10 cellular contexts compared by ENCODE assay signal in the genomic region with DNA sequence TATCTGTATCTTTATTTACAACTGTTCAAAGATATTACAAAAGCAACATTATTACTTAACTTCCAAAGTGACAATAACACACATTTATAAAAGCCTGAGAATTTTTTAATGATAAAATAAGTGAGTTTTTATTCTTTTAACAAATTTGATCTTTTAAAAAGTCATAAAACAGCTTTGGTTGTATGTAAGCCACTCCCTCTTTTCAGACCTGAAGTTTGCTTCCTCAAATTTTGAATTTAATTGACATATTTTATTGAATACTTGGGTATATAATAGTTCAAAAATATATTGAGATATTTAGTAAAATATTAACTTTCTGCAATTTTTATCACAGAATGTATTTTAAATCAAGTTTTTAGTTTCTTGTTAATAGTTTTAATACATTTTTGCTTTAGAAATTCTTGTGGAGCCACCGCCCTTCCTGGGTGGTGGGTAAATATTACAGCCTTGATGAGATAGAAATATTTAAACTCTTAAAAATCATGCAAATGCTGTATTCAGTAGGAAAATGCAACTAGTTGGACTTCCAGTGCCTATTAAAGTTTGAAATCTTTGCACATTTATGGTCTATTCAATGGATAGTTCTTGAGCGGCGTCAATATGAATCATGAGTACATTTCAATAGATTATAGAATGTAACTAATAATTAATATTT.
DNase-seq lines count a peak whose midpoint lies in the region; ATAC-seq and TF ChIP-seq lines count a peak whose summit lies in the region.
"Had no signal": no experiment of that assay in that cellular context is flagged by ENCODE, and none has a peak within 500 bp of the region (broad histone marks: within the 10 kb centered on the region; RNA-seq: fewer than 3 reads in every experiment).

No MANE protein-coding gene starts in this region.

- no peaks in the 10 kb centered on the region for H3K27me3 Mint-ChIP-seq in activated naive CD8-positive, alpha-beta T cell

- no peak overlapping the region for H2AFZ ChIP-seq in MM.1S (ENCODE audit: low read length)

- H3K27ac ChIP-seq in MM.1S (ENCODE audit: low read length) (no peak overlapping the region), neutrophil (peak overlapping the region; percentile 97)

- peak overlapping the region; percentile 93 for H3K27ac Mint-ChIP-seq in activated naive CD8-positive, alpha-beta T cell

- peak overlapping the region; percentile 92 for H3K4me3 Mint-ChIP-seq in activated naive CD8-positive, alpha-beta T cell

- H4K20me1 ChIP-seq in MM.1S (ENCODE audit: insufficient read depth, low read length): no peaks in the 10 kb centered on the region

- H3K4me1 ChIP-seq in MM.1S (ENCODE audit: low read length) (no peaks in the 10 kb centered on the region), neutrophil (ENCODE audit: control insufficient read depth in 1 of 2, insufficient read depth in 1 of 2, low read depth in 1 of 2, low read length in 1 of 2) (peaks cover 36 to 58% of the 10 kb centered on the region in 2 experiments)

- no peak for ATAC-seq in GM21723 (IDR thresholded peaks at IDR 0.05; ENCODE audit: unreplicated experiment)
- no peak for ATAC-seq in HG02973 (IDR thresholded peaks at IDR 0.05; ENCODE audit: unreplicated experiment)

- peaks cover 64% of the 10 kb centered on the region for H3K4me1 Mint-ChIP-seq in activated naive CD8-positive, alpha-beta T cell (ENCODE audit: low read depth)

- H3K27me3 ChIP-seq in MM.1S (replicated peaks; ENCODE audit: insufficient read depth, low read length): no peaks in the 10 kb centered on the region
- no peaks in the 10 kb centered on the region for H3K27me3 ChIP-seq in neutrophil

- H3K9me3 ChIP-seq in MM.1S (replicated peaks; ENCODE audit: insufficient read depth, low read length): no peaks in the 10 kb centered on the region
- H3K9me3 ChIP-seq in neutrophil: no peaks in the 10 kb centered on the region

- H3K36me3 ChIP-seq in MM.1S (replicated peaks; ENCODE audit: insufficient read depth, low read length): no peaks in the 10 kb centered on the region
- peaks cover 25% of the 10 kb centered on the region for H3K36me3 ChIP-seq in neutrophil

- no peaks in the 10 kb centered on the region for H3F3A ChIP-seq in MM.1S (ENCODE audit: insufficient read depth, low read length)

- no peak overlapping the region for H3K4me2 ChIP-seq in MM.1S (ENCODE audit: low read depth, low read length)

- H3K9me3 Mint-ChIP-seq in activated naive CD8-positive, alpha-beta T cell (ENCODE audit: low read depth): no peaks in the 10 kb centered on the region

- no peaks in the 10 kb centered on the region for H3K79me2 ChIP-seq in MM.1S (ENCODE audit: low read length)

- peaks cover 16% of the 10 kb centered on the region for H3K36me3 Mint-ChIP-seq in activated naive CD8-positive, alpha-beta T cell

- DNase-seq in GF-D8 (lab: John Stamatoyannopoulos, UW): peak; percentile 8
- DNase-seq in MM.1S: peak; percentile 2
- DNase-seq in NCI-H82 (lab: John Stamatoyannopoulos, UW): no peak
- DNase-seq: activated effector memory CD4-positive, alpha-beta T cell treated with anti-CD3 and anti-CD28 coated beads, Interleukin-2, amount 50 U/mL, for 16 hours; NCI-H345; occipital lobe had no signal

- H3K9me2 ChIP-seq in MM.1S (replicated peaks; ENCODE audit: insufficient read depth, low read length): no peaks in the 10 kb centered on the region

- H3K9ac ChIP-seq in MM.1S (ENCODE audit: low read length): no peak overlapping the region

- no peak overlapping the region for H3K4me3 ChIP-seq in MM.1S (ENCODE audit: low read length)
- peak overlapping the region; percentile 73 to 78 for H3K4me3 ChIP-seq in neutrophil (ENCODE audit: low read depth in 1 of 2, low read length in 1 of 2)

- TF ChIP-seq CTCF in MM.1S (IDR thresholded peaks at IDR 0.05; ENCODE audit: low read length) (no peak), neutrophil (IDR thresholded peaks at IDR 0.05) (no peak)
